Comparison of ENCODE assay signal across 1 cellular context in genomic region chr14:49992901-49993335, GRCh38.
TF ChIP-seq lines count a peak whose summit lies in the region.

No MANE protein-coding gene starts in this region.

TF ChIP-seq in HepG2, 621 proteins besides CTCF, POLR2A, EP300 and RAD21 (continued from another document):
- TF ChIP-seq HMGXB3 (CRISPR knock-in tag; IDR thresholded peaks at IDR 0.05; ENCODE audit: borderline replicate concordance) (peak; percentile 44; the same call in 1 of the 2 replicates), ZNF816 (CRISPR knock-in tag; IDR thresholded peaks at IDR 0.05; ENCODE audit: borderline replicate concordance) (no peak), SOX6 (IDR thresholded peaks at IDR 0.05) (no peak), SOX6 (CRISPR knock-in tag; IDR thresholded peaks at IDR 0.05) (peak; percentile 68), KDM2A (CRISPR knock-in tag; IDR thresholded peaks at IDR 0.05; ENCODE audit: borderline replicate concordance, low read depth) (peak; percentile 68), SMAD1 (CRISPR knock-in tag; IDR thresholded peaks at IDR 0.05; ENCODE audit: borderline replicate concordance, low read depth) (no peak), RARA (CRISPR knock-in tag; IDR thresholded peaks at IDR 0.05) (peak; percentile 100), TBX2 (CRISPR knock-in tag; IDR thresholded peaks at IDR 0.05; ENCODE audit: borderline replicate concordance) (peak; percentile 53; the same call in 1 of the 2 replicates), UBTF (CRISPR knock-in tag; IDR thresholded peaks at IDR 0.05) (peak; percentile 32; the same call in 1 of the 2 replicates), CEBPG (CRISPR knock-in tag; IDR thresholded peaks at IDR 0.05) (peak; percentile 47), DNMT1 (CRISPR knock-in tag; IDR thresholded peaks at IDR 0.05) (no peak), RBM22 (optimal IDR thresholded peaks at IDR 0.05; ENCODE audit: low read length) (no peak), THRA (CRISPR knock-in tag; IDR thresholded peaks at IDR 0.05; ENCODE audit: borderline replicate concordance) (peak; percentile 95), ZNF546 (CRISPR knock-in tag; conservative IDR thresholded peaks at IDR 0.05) (no peak), ZNF12 (CRISPR knock-in tag; IDR thresholded peaks at IDR 0.05) (0 out of 2 replicates have a peak, but pooled peaks have one; percentile 45), BRF2 (CRISPR knock-in tag; IDR thresholded peaks at IDR 0.05) (no peak), PHB2 (IDR thresholded peaks at IDR 0.05; ENCODE audit: partially characterized antibody) (no peak), SRSF4 (IDR thresholded peaks at IDR 0.05; ENCODE audit: low read depth, low read length, poor library complexity, severe bottlenecking) (no peak), PITX1 (CRISPR knock-in tag; IDR thresholded peaks at IDR 0.05) (peak; percentile 78), ZSCAN9 (CRISPR knock-in tag; IDR thresholded peaks at IDR 0.05; ENCODE audit: borderline replicate concordance) (peak; percentile 61; the same call in 1 of the 2 replicates), MXI1 (IDR thresholded peaks at IDR 0.05; ENCODE audit: borderline replicate concordance, low read depth, low read length) (no peak), ZNF775 (CRISPR knock-in tag; IDR thresholded peaks at IDR 0.05; ENCODE audit: borderline replicate concordance) (no peak), MNT (IDR thresholded peaks at IDR 0.05) (no peak), ZNF18 (CRISPR knock-in tag; IDR thresholded peaks at IDR 0.05; ENCODE audit: insufficient replicate concordance) (no peak), PAWR (CRISPR knock-in tag; IDR thresholded peaks at IDR 0.05; ENCODE audit: borderline replicate concordance) (no peak), ESRRA (CRISPR knock-in tag; IDR thresholded peaks at IDR 0.05; ENCODE audit: low read depth) (0 out of 2 replicates have a peak, but pooled peaks have one; percentile 68), KDM5B (CRISPR knock-in tag; IDR thresholded peaks at IDR 0.05; ENCODE audit: borderline replicate concordance) (0 out of 2 replicates have a peak, but pooled peaks have one; percentile 43), ZNF354B (CRISPR knock-in tag; IDR thresholded peaks at IDR 0.05) (no peak), ZNF644 (CRISPR knock-in tag; IDR thresholded peaks at IDR 0.05; ENCODE audit: low read depth) (peak; percentile 22; the same call in 1 of the 2 replicates), MXD4 (CRISPR knock-in tag; IDR thresholded peaks at IDR 0.05) (peak; percentile 61; the same call in 1 of the 2 replicates), ZNF687 (CRISPR knock-in tag; IDR thresholded peaks at IDR 0.05) (peak; percentile 34; the same call in 1 of the 2 replicates), ZNF263 (CRISPR knock-in tag; IDR thresholded peaks at IDR 0.05) (no peak), YEATS2 (CRISPR knock-in tag; IDR thresholded peaks at IDR 0.05; ENCODE audit: borderline replicate concordance) (peak; percentile 41; the same call in 1 of the 2 replicates), MEF2D (CRISPR knock-in tag; IDR thresholded peaks at IDR 0.05) (peak; percentile 57; the same call in 1 of the 2 replicates), TFE3 (CRISPR knock-in tag; IDR thresholded peaks at IDR 0.05) (0 out of 2 replicates have a peak, but pooled peaks have one; percentile 28)
